Comparison of ENCODE assay signal across 8 cellular contexts in the genomic region with DNA sequence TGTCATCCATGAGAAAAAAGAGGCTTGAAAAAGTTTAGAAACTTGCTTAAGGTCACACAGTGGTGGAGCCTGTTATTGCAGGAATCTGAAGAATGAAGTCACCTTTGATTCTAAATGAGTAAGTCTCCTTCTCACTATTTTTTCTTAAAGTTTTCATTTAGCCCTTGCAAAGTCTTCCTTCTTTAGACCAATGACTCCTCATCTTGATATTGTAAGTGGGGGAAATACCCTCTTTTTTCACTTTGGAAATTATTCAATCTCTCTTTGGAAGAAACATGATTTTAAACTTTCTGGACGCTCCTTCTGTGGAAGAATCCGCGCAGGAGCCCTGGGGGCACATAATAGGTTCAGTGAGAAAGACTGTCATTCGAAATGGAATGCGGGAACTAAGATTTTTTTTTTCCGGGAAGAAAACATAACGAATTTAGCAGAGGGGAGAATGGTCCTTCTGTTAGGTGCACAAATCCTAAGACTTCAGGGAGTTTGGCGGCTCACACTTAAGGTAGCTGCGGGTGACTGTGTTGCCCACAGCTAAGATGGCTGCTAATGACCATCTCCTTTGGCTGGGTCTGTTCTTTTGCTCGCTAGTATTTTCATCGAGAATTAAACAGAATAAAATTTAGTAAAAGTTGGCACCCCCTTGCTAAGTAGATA. TPM values are rescaled to one million over a fixed set of nuclear protein-coding genes. Genes with fewer than 3 reads are reported as not detected.
A peak's percentile ranks its signal among the peaks of the same experiment; 100 is the strongest.
DNase-seq lines count a peak whose midpoint lies in the region; ATAC-seq and TF ChIP-seq lines count a peak whose summit lies in the region.

No MANE protein-coding gene starts in this region.

- peak; percentile 25 for TF ChIP-seq CTCF in MCF 10A (IDR thresholded peaks at IDR 0.05; ENCODE audit: unreplicated experiment)

- ATAC-seq in GM19455 (IDR thresholded peaks at IDR 0.05; ENCODE audit: unreplicated experiment) (peak; percentile 69), HG03520 (IDR thresholded peaks at IDR 0.05; ENCODE audit: unreplicated experiment) (peak; percentile 39)

- BruUV-seq in MCF 10A (replicated peaks; lab: Mats Ljungman, UMichigan), result TSS peak; percentile 11

- peak overlapping the region; percentile 98 for H3K27ac Mint-ChIP-seq in MCF 10A (ENCODE audit: low read depth, unreplicated experiment)

- H3K27me3 Mint-ChIP-seq in MCF 10A (ENCODE audit: insufficient read depth, unreplicated experiment), result no peaks in the 10 kb centered on the region

- POLR2A ChIA-PET in MCF 10A (lab: Yijun Ruan, JAX), result interaction anchor here (0.7 to 5.4 kb wide), 32 partner anchors 9 to 459 kb away, joined by 3 to 71 read pairs (median 4); partner anchors contain the start of genes ARF4 and DENND6A

- H3K4me3 Mint-ChIP-seq in MCF 10A (ENCODE audit: unreplicated experiment), result peak overlapping the region; percentile 97

- H3K4me1 ChIP-seq in SJCRH30, result no peaks in the 10 kb centered on the region

- CTCF ChIA-PET in MCF 10A (lab: Yijun Ruan, JAX), result interaction anchor here (0.5 to 2.0 kb wide), 7 partner anchors 32 to 110 kb away, joined by 3 to 7 read pairs (median 4); no protein-coding TSS in a partner anchor

- H3K36me3 Mint-ChIP-seq in MCF 10A (ENCODE audit: insufficient read depth, unreplicated experiment), result peaks cover 21% of the 10 kb centered on the region

- peak overlapping the region; percentile 91 for H3K27ac ChIP-seq in SJCRH30

- H3K27me3 ChIP-seq in SJCRH30, result no peaks in the 10 kb centered on the region

- intact Hi-C loops in MCF 10A (cut with micrococcal nuclease), result loop anchor here (1.0 to 2.0 kb wide), 3 partner anchors 47 to 159 kb away; partner anchors contain the start of gene ARF4

- H3K4me3 ChIP-seq in SJCRH30, result peak overlapping the region; percentile 71

- peak; percentile 45 for DNase-seq in ELF-1 (ENCODE audit: low read depth, low spot score)
- peak; percentile 35 to 40 for DNase-seq in SJCRH30
- DNase-seq in MCF 10A (ENCODE audit: unreplicated experiment), result peak; percentile 46
- peak; percentile 78 for DNase-seq in iris pigment epithelial cell (ENCODE audit: low read depth)
- peak; percentile 47 for DNase-seq in stimulated activated CD4-positive, alpha-beta T cell treated with anti-CD3 and anti-CD28 coated beads, Interleukin-1b, Interleukin-23, amount 100 ng/mL, for 48 hours
- DNase-seq in middle frontal gyrus (ENCODE audit: extremely low spot score, low spot score), result no peak

- no peaks in the 10 kb centered on the region for H3K9me3 ChIP-seq in SJCRH30 (replicated peaks)

- H3K4me1 Mint-ChIP-seq in MCF 10A (ENCODE audit: insufficient read depth, unreplicated experiment), result peaks cover 27% of the 10 kb centered on the region

- peaks cover 10% of the 10 kb centered on the region; the same call in 1 of the 2 replicates for H3K36me3 ChIP-seq in SJCRH30

- H3K9me3 Mint-ChIP-seq in MCF 10A (ENCODE audit: unreplicated experiment), result no peaks in the 10 kb centered on the region

RNA-seq across cellular contexts. Expression of gene SLMAP, which starts 0.6 kb away (rescaled TPM):
- 27.1 and 27.8 TPM in 2 replicates for total RNA-seq in SJCRH30 (2014; rRNA removed; shearing (Covaris generic))
- 71.0 and 77.9 TPM in 2 replicates for total RNA-seq in MCF 10A (2022)
